ENCODE assay signal across 8 cellular contexts in genomic region chr19:11434703-11435056, GRCh38. TPM values are rescaled to one million over a fixed set of nuclear protein-coding genes. Genes with fewer than 3 reads are reported as not detected.
A peak's percentile ranks its signal among the peaks of the same experiment; 100 is the strongest.
DNase-seq lines count a peak whose midpoint lies in the region; ATAC-seq and TF ChIP-seq lines count a peak whose summit lies in the region.

No MANE protein-coding gene starts in this region.

- H3K4me3 ChIP-seq in body of pancreas (no peak overlapping the region), mucosa of rectum (ENCODE audit: low read length in 2 of 2) (peak overlapping the region; percentile 56 to 98)

- H3K36me3 ChIP-seq in body of pancreas (replicated peaks in 1 of 2; ENCODE audit: insufficient read depth in 1 of 2, low read depth in 2 of 2) (peaks cover 0 to 7% of the 10 kb centered on the region in 2 donors), mucosa of rectum (ENCODE audit: control insufficient read depth in 2 of 2, insufficient read depth in 2 of 2, low read length in 2 of 2) (peaks cover 15 to 17% of the 10 kb centered on the region in 2 donors)

- peak; percentile 2 for ATAC-seq in GM19328 (IDR thresholded peaks at IDR 0.05; ENCODE audit: unreplicated experiment)
- peak; percentile 11 for ATAC-seq in HG03159 (IDR thresholded peaks at IDR 0.05; ENCODE audit: unreplicated experiment)
- peak; percentile 5 for ATAC-seq in body of pancreas
- no peak for ATAC-seq in esophagus mucosa

- peak overlapping the region; percentile 53 to 65 for H3K9ac ChIP-seq in mucosa of rectum (ENCODE audit: low read depth in 1 of 2, low read length in 2 of 2)

- peak overlapping the region; percentile 5 to 84 (median 59) for H3K27ac ChIP-seq in body of pancreas
- H3K27ac ChIP-seq in mucosa of rectum (ENCODE audit: low read depth in 2 of 2, low read length in 2 of 2): peak overlapping the region; percentile 65 to 85

- WGBS in body of pancreas, 2 donors: 7% methylated on average over 9 of the region's 9 CpGs; no CpG with 5 or more reads in 1 of the 2 donors

- intact Hi-C loops in body of pancreas (cut with DNase I) (no loop called here), head of caudate nucleus (cut with DNase I) (loop anchor here (5.0 kb wide), 1 partner anchor 57 kb away; no protein-coding TSS in a partner anchor)

- H3K27me3 ChIP-seq in body of pancreas (no peaks in the 10 kb centered on the region), mucosa of rectum (ENCODE audit: control insufficient read depth in 2 of 2, insufficient read depth in 2 of 2, low read length in 2 of 2) (peaks cover 0 to 2% of the 10 kb centered on the region in 2 donors)

- TF ChIP-seq POLR2A in body of pancreas (IDR thresholded peaks at IDR 0.05): no peak

- no peaks in the 10 kb centered on the region for H3K9me3 ChIP-seq in body of pancreas
- no peaks in the 10 kb centered on the region for H3K9me3 ChIP-seq in mucosa of rectum (ENCODE audit: control insufficient read depth in 2 of 2, low read length in 2 of 2)

- TF ChIP-seq CTCF in body of pancreas (IDR thresholded peaks at IDR 0.05): no peak

- no peak for DNase-seq in body of pancreas
- no peak for DNase-seq in head of caudate nucleus
- no peak for DNase-seq in stimulated activated naive CD4-positive, alpha-beta T cell (lab: John Stamatoyannopoulos, UW)
- no peak for DNase-seq in Kasumi-1 (lab: John Stamatoyannopoulos, UW)

- H3K4me1 ChIP-seq in body of pancreas: peaks cover 18% of the 10 kb centered on the region
- peaks cover 14 to 16% of the 10 kb centered on the region in 2 donors for H3K4me1 ChIP-seq in mucosa of rectum (ENCODE audit: control insufficient read depth in 2 of 2, insufficient read depth in 2 of 2, low read length in 2 of 2)

RNA-seq across cellular contexts. Expression of gene ODAD3, which starts 0.2 kb away (rescaled TPM):
- total RNA-seq in body of pancreas (under 1 TPM in 1 of 2 donors, not detected in 1; 0.26 TPM), esophagus mucosa (not detected)

RNA-seq across cellular contexts. Expression of gene PRKCSH, which starts 0.8 kb away (rescaled TPM):
- total RNA-seq in body of pancreas (100 to 1,000 TPM; 134 to 194 TPM), esophagus mucosa (161 TPM)

RNA-seq across cellular contexts. Expression of gene RGL3, which starts 15.6 kb away (rescaled TPM):
- total RNA-seq in body of pancreas (10 to 100 TPM; 35.0 to 56.0 TPM), esophagus mucosa (0.64 TPM)

RNA-seq across cellular contexts. Expression of gene ELAVL3, which starts 46.2 kb away (rescaled TPM):
- total RNA-seq in body of pancreas (not detected), esophagus mucosa (not detected)

RNA-seq across cellular contexts. Expression of gene EPOR, which starts 50.6 kb away (rescaled TPM):
- total RNA-seq in body of pancreas (10 to 100 TPM; 15.0 to 20.4 TPM), esophagus mucosa (0.48 TPM)

Comparison
In these comparisons a context has a peak if more than half of its experiments do, and no peak if none do; other contexts are left out.
1. H3K4me3 ChIP-seq: peak in mucosa of rectum (2 of 2); none in body of pancreas (0 of 2).
2. RNA of gene RGL3, which starts 15.6 kb away (total RNA-seq): 35.0 to 56.0 TPM in body of pancreas; 0.64 TPM in esophagus mucosa (single experiment); every median in the first group is over 10 times any median in the second.